ENCODE assay signal across 22 cellular contexts in the genomic region with DNA sequence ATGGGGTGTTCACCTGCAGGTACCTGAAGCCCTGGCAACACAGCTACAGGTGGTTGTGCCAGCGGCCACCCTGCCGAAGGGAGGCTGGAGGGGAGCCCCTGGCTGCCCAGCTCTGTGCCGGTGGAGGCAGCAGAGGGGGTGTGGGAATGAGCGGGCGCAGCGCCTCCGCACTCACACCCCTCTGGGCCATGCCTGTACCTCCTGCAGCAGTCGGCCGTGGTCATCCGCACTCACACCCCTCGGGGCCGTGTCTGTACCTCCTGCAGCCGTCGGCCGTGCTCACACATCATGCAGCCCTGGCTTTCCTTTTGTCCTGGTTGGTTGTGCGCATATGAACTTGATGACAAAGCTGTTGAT. TPM values are rescaled to one million over a fixed set of nuclear protein-coding genes. Genes with fewer than 3 reads are reported as not detected.
DNase-seq lines count a peak whose midpoint lies in the region; ATAC-seq and TF ChIP-seq lines count a peak whose summit lies in the region.
"Had no signal": no experiment of that assay in that cellular context is flagged by ENCODE, and none has a peak within 500 bp of the region (broad histone marks: within the 10 kb centered on the region; RNA-seq: fewer than 3 reads in every experiment).

No MANE protein-coding gene starts in this region.

- CTCF ChIA-PET in activated naive CD4-positive, alpha-beta T cell treated with anti-CD3 and anti-CD28 coated beads, Interleukin-2, amount 10 ng/mL, durations not matched to agents 7 days and 5 days (lab: Charles Lee): no interaction called here

- ATAC-seq in Right ventricle myocardium superior (ENCODE audit: poor library complexity): no peak
- ATAC-seq: Right ventricle myocardium inferior had no signal

- no peak overlapping the region for H3K27ac ChIP-seq in spleen
- H3K27ac ChIP-seq: brain microvascular endothelial cell had no signal

- H3K9me3 ChIP-seq in spleen: no peaks in the 10 kb centered on the region

- H3K27me3 Mint-ChIP-seq in activated naive CD4-positive, alpha-beta T cell treated with anti-CD3 and anti-CD28 coated beads, Interleukin-2, amount 10 ng/mL, durations not matched to agents 7 days and 5 days: no peaks in the 10 kb centered on the region
- H3K27me3 Mint-ChIP-seq in IgD-negative memory B cell (no peaks in the 10 kb centered on the region), immature natural killer cell (ENCODE audit: low read depth in 3 of 3) (peaks cover 15 to 20% (median 16%) of the 10 kb centered on the region in 3 donors)
- H3K27me3 Mint-ChIP-seq: memory B cell had no signal

- no peaks in the 10 kb centered on the region for H3K9me3 Mint-ChIP-seq in activated naive CD4-positive, alpha-beta T cell treated with anti-CD3 and anti-CD28 coated beads, Interleukin-2, amount 10 ng/mL, durations not matched to agents 7 days and 5 days
- H3K9me3 Mint-ChIP-seq in IgD-negative memory B cell (no peaks in the 10 kb centered on the region), immature natural killer cell (peaks cover 0 to 2% (median 0%) of the 10 kb centered on the region in 6 donors)
- H3K9me3 Mint-ChIP-seq: H9, memory B cell had no signal

- H3K27me3 ChIP-seq in spleen (replicated peaks in 1 of 7): no peaks in the 10 kb centered on the region
- H3K27me3 ChIP-seq: brain microvascular endothelial cell had no signal

- H3K36me3 ChIP-seq in spleen: peaks cover 0 to 41% (median 32%) of the 10 kb centered on the region in 6 donors

- WGBS in spleen, 5 donors: 94 to 96% (median 95%) methylated on average over 7 to 16 of the region's 16 CpGs

- H3K4me1 ChIP-seq in spleen: peaks cover 17 to 51% (median 41%) of the 10 kb centered on the region in 6 donors

- DNase-seq in activated naive CD4-positive, alpha-beta T cell treated with anti-CD3 and anti-CD28 coated beads, Interleukin-2, amount 10 ng/mL, durations not matched to agents 7 days and 5 days: no peak
- no peak for DNase-seq in activated naive CD4-positive, alpha-beta T cell (lab: John Stamatoyannopoulos, UW)
- no peak for DNase-seq in immature natural killer cell
- peak; percentile 86 for DNase-seq in spleen
- DNase-seq in NCI-H1048 (lab: John Stamatoyannopoulos, UW): no peak
- DNase-seq in Right ventricle myocardium superior: no peak
- DNase-seq in HuH-7.5 (ENCODE audit: low spot score): no peak
- DNase-seq: activated CD4-positive, alpha-beta T cell treated with anti-CD3 and anti-CD28 coated beads for 4 hours; brain microvascular endothelial cell; C1 segment of cervical spinal cord; H9; KG1; NCI-H1930; NCI-H2227 treated with DMSO at 0.1 percent for 48 hours; NCI-H748 treated with DMSO at 0.1 percent for 48 hours; SW 1271 had no signal

- no peak for TF ChIP-seq CTCF in spleen (IDR thresholded peaks at IDR 0.05 in 8 of 11, conservative IDR thresholded peaks at IDR 0.05 in 3 of 11)

- H3K36me3 Mint-ChIP-seq in activated naive CD4-positive, alpha-beta T cell treated with anti-CD3 and anti-CD28 coated beads, Interleukin-2, amount 10 ng/mL, durations not matched to agents 7 days and 5 days: peaks cover 21% of the 10 kb centered on the region
- H3K36me3 Mint-ChIP-seq in IgD-negative memory B cell (no peaks in the 10 kb centered on the region), immature natural killer cell (peaks cover 0 to 14% (median 2%) of the 10 kb centered on the region in 3 donors)

- no peak overlapping the region for H3K4me3 Mint-ChIP-seq in activated naive CD4-positive, alpha-beta T cell treated with anti-CD3 and anti-CD28 coated beads, Interleukin-2, amount 10 ng/mL, durations not matched to agents 7 days and 5 days
- H3K4me3 Mint-ChIP-seq in IgD-negative memory B cell (peak overlapping the region in 1 of 4 donors; percentile 86), immature natural killer cell (peak overlapping the region in 3 of 5 donors; percentile 50 to 82 (median 74))

- intact Hi-C loops in spleen (cut with DNase I; ENCODE audit: low total_unique reads) (no loop called here), Right ventricle myocardium superior (cut with DNase I) (no loop called here)

- no peak overlapping the region for H3K4me3 ChIP-seq in spleen

- H3K4me1 Mint-ChIP-seq in activated naive CD4-positive, alpha-beta T cell treated with anti-CD3 and anti-CD28 coated beads, Interleukin-2, amount 10 ng/mL, durations not matched to agents 7 days and 5 days: peaks cover 27% of the 10 kb centered on the region
- peaks cover 17 to 25% (median 21%) of the 10 kb centered on the region in 3 donors for H3K4me1 Mint-ChIP-seq in IgD-negative memory B cell
- peaks cover 22 to 27% of the 10 kb centered on the region in 2 donors for H3K4me1 Mint-ChIP-seq in immature natural killer cell

- H3K27ac Mint-ChIP-seq in activated naive CD4-positive, alpha-beta T cell treated with anti-CD3 and anti-CD28 coated beads, Interleukin-2, amount 10 ng/mL, durations not matched to agents 7 days and 5 days: peak overlapping the region; percentile 77
- H3K27ac Mint-ChIP-seq in IgD-negative memory B cell (peak overlapping the region; percentile 10 to 95 (median 40)), immature natural killer cell (peak overlapping the region in 1 of 6 donors; percentile 69)
- H3K27ac Mint-ChIP-seq: H9, memory B cell had no signal

- TF ChIP-seq POLR2A in spleen (IDR thresholded peaks at IDR 0.05): no peak

RNA-seq across cellular contexts. Expression of gene ZNF511, which starts 1.7 kb away (rescaled TPM):
- polyA plus RNA-seq in IgD-negative memory B cell: 107 TPM
- 10 to 100 TPM; 73.2 to 90.2 (median 88.0) TPM for polyA plus RNA-seq in immature natural killer cell
- total RNA-seq in spleen: 10 to 100 TPM; 26.3 to 33.1 (median 29.2) TPM
- polyA plus RNA-seq in spleen: 10 to 100 TPM; 43.3 to 50.6 (median 44.7) TPM
- 44.8 TPM for total RNA-seq in Right ventricle myocardium superior

RNA-seq across cellular contexts. Expression of gene TUBGCP2, which starts 1.7 kb away (rescaled TPM):
- polyA plus RNA-seq in IgD-negative memory B cell: 32.1 TPM
- 10 to 100 TPM; 11.0 to 44.3 (median 27.5) TPM for polyA plus RNA-seq in immature natural killer cell
- 10 to 100 TPM; 40.2 to 61.2 (median 51.9) TPM for total RNA-seq in spleen
- 100 to 1,000 TPM in 2 of 3 donors, 10 to 100 TPM in 1; 85.2 to 201 (median 132) TPM for polyA plus RNA-seq in spleen
- 38.5 TPM for total RNA-seq in Right ventricle myocardium superior

RNA-seq across cellular contexts. Expression of gene CALY, which starts 26.3 kb away (rescaled TPM):
- polyA plus RNA-seq in IgD-negative memory B cell: not detected
- polyA plus RNA-seq in immature natural killer cell: not detected
- 1 to 10 TPM in 3 of 7 donors, under 1 TPM in 3, not detected in 1; 0.30 to 3.4 (median 0.94) TPM for total RNA-seq in spleen
- under 1 TPM; 0.04 to 0.12 (median 0.10) TPM for polyA plus RNA-seq in spleen
- not detected for total RNA-seq in Right ventricle myocardium superior
- total RNA-seq: glomerular endothelial cell, Right ventricle myocardium inferior had no signal

RNA-seq across cellular contexts. Expression of gene ADAM8, which starts 33.7 kb away (rescaled TPM):
- polyA plus RNA-seq in IgD-negative memory B cell (70.9 TPM), immature natural killer cell (100 to 1,000 TPM; 143 to 294 (median 153) TPM), spleen (10 to 100 TPM; 10.1 to 27.2 (median 20.4) TPM)
- total RNA-seq in spleen (100 to 1,000 TPM in 3 of 7 donors, 10 to 100 TPM in 4; 43.3 to 177 (median 99.1) TPM), Right ventricle myocardium superior (2.5 TPM)

RNA-seq across cellular contexts. Expression of gene PRAP1, which starts 36.8 kb away (rescaled TPM):
- polyA plus RNA-seq in IgD-negative memory B cell: not detected
- not detected for polyA plus RNA-seq in immature natural killer cell
- not detected for total RNA-seq in spleen
- not detected for polyA plus RNA-seq in spleen
- total RNA-seq in Right ventricle myocardium superior: not detected
- total RNA-seq: glomerular endothelial cell, Right ventricle myocardium inferior, subcutaneous adipose tissue, urinary bladder had no signal
